Comparison of ENCODE assay signal across 8 cellular contexts in the genomic region with DNA sequence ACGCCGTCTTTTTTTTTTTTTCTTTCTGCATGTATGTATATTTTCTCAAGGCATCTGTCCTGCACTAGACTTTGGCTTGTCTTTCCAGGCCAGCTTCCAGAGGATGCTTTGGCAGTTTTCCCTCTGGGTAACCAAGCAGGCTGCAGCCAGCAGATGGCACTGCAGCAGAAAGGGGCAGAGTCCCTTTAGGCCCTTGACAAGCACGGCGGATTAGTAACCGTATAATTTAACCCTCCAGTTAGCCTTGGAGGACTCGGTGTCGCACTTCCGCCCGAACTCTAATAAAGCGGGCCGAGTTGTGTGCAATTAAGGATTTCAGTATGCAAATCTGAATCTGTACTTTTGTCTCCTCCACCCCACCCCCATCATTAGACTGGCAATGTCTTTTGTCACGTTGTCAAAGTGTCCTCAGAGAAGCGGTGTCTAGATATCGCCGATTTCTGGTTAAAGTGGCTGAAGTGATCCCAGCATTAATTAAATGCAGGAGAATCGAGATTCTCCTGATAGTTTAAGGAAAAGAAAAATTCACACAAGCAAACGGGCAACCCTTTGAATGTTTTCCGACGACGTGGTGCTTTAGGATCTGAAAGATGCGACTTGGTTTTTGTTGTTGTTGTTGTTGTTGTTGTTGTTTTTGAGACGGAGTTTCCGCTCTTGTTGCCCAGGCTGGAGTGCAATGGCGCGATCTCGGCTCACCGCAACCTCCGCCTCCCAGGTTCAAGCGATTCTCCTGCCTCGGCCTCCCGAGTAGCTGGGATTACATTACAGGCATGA. TPM values are rescaled to one million over a fixed set of nuclear protein-coding genes. Genes with fewer than 3 reads are reported as not detected.
A peak's percentile ranks its signal among the peaks of the same experiment; 100 is the strongest.
DNase-seq lines count a peak whose midpoint lies in the region; ATAC-seq and TF ChIP-seq lines count a peak whose summit lies in the region.

No MANE protein-coding gene starts in this region.

- ATAC-seq in SK-N-SH treated with all-trans-retinoic acid at 6 μM for 48 hours (no peak), HG02763 (IDR thresholded peaks at IDR 0.05; ENCODE audit: unreplicated experiment) (no peak)

- TF ChIP-seq RAD21 in SK-N-SH (IDR thresholded peaks at IDR 0.05; ENCODE audit: low read length), result 0 out of 2 replicates have a peak, but pooled peaks have one; percentile 8

- H3K36me3 ChIP-seq in SK-N-SH (replicated peaks in 1 of 2; ENCODE audit: control insufficient read depth in 1 of 2, insufficient read depth in 2 of 2, low read length in 1 of 2) (peaks cover 5 to 12% of the 10 kb centered on the region in 2 experiments), WERI-Rb-1 (peaks cover 23% of the 10 kb centered on the region), mesodermal cell (ENCODE audit: control insufficient read depth, insufficient read depth, low read length) (peaks cover 12% of the 10 kb centered on the region), thymus (ENCODE audit: control insufficient read depth, insufficient read depth) (peaks cover 10% of the 10 kb centered on the region)

- CTCF ChIA-PET in SK-N-SH (lab: Yijun Ruan, JAX), result interaction anchor here (0.9 to 1.9 kb wide), 2 partner anchors 10 to 23 kb away, joined by 5 to 13 read pairs; a partner anchor contains a TSS

- peak overlapping the region; percentile 98; the same call in 1 of the 2 replicates for H2AFZ ChIP-seq in SK-N-SH (ENCODE audit: low read depth)

- no peaks in the 10 kb centered on the region for H3K9me2 ChIP-seq in SK-N-SH

- 86% methylated on average over 31 of the region's 31 CpGs for WGBS in SK-N-SH (ENCODE audit: low lambda C conversion rate)
- 89 to 94% methylated on average over 23 to 25 of the region's 31 CpGs for WGBS in mesodermal cell (ENCODE audit: insufficient coverage in 2 of 2), 2 experiments
- WGBS in thymus, result 74% methylated on average over 31 of the region's 31 CpGs

- no peaks in the 10 kb centered on the region for H3K27me3 ChIP-seq in SK-N-SH (ENCODE audit: insufficient read depth)
- H3K27me3 ChIP-seq in WERI-Rb-1 (ENCODE audit: insufficient read depth, low read depth, severe bottlenecking), result no peaks in the 10 kb centered on the region
- no peaks in the 10 kb centered on the region for H3K27me3 ChIP-seq in thymus (ENCODE audit: control insufficient read depth, insufficient read depth)

- H3K9me3 Mint-ChIP-seq in endothelial cell (ENCODE audit: unreplicated experiment), result no peaks in the 10 kb centered on the region

- H3K36me3 Mint-ChIP-seq in endothelial cell (ENCODE audit: low read depth, unreplicated experiment), result peaks cover 16% of the 10 kb centered on the region

- H4K20me1 ChIP-seq in SK-N-SH (ENCODE audit: insufficient read depth), result no peaks in the 10 kb centered on the region; the same call in 1 of the 2 replicates

- TF ChIP-seq CTCF in SK-N-SH (IDR thresholded peaks at IDR 0.05) (peak; percentile 58), WERI-Rb-1 (IDR thresholded peaks at IDR 0.05; ENCODE audit: low read depth, low read length) (peak; percentile 51), endothelial cell (IDR thresholded peaks at IDR 0.05; ENCODE audit: unreplicated experiment) (peak; percentile 57)

- peak overlapping the region; percentile 99 for H3K4me3 Mint-ChIP-seq in endothelial cell (ENCODE audit: unreplicated experiment)

- H3K4me2 ChIP-seq in SK-N-SH, result peak overlapping the region; percentile 91

- peak overlapping the region; percentile 88 for H3K27ac Mint-ChIP-seq in endothelial cell (ENCODE audit: unreplicated experiment)

- no peak for TF ChIP-seq EP300 in SK-N-SH (IDR thresholded peaks at IDR 0.05; ENCODE audit: borderline replicate concordance in 1 of 2, low read depth in 1 of 2, low read length in 1 of 2)

- H3K27me3 Mint-ChIP-seq in endothelial cell (ENCODE audit: unreplicated experiment), result peaks cover 4% of the 10 kb centered on the region

- peaks cover 4 to 5% of the 10 kb centered on the region in 2 experiments; a peak in 2 of 4 replicates for H3K4me1 ChIP-seq in SK-N-SH (ENCODE audit: control insufficient read depth in 1 of 2, insufficient read depth in 2 of 2, low read depth in 1 of 2, low read length in 1 of 2)
- peaks cover 4% of the 10 kb centered on the region for H3K4me1 ChIP-seq in mesodermal cell (ENCODE audit: control insufficient read depth, insufficient read depth, low read length, poor library complexity, severe bottlenecking)
- H3K4me1 ChIP-seq in thymus (ENCODE audit: control insufficient read depth, insufficient read depth, low read length), result peaks cover 14% of the 10 kb centered on the region

- H3K9me3 ChIP-seq in SK-N-SH (no peaks in the 10 kb centered on the region), WERI-Rb-1 (ENCODE audit: severe bottlenecking) (peaks cover 13% of the 10 kb centered on the region), mesodermal cell (ENCODE audit: control insufficient read depth, low read length) (no peaks in the 10 kb centered on the region), thymus (ENCODE audit: control insufficient read depth) (no peaks in the 10 kb centered on the region)

- DNase-seq in SK-N-SH, result peak; percentile 55
- peak; percentile 89 for DNase-seq in NCI-H1105 treated with DMSO at 0.1 percent for 48 hours (lab: John Stamatoyannopoulos, UW)
- DNase-seq in WERI-Rb-1, result peak; percentile 61
- peak; percentile 72 for DNase-seq in endothelial cell (ENCODE audit: low spot score)

- peaks cover 24% of the 10 kb centered on the region for H3F3A ChIP-seq in SK-N-SH (replicated peaks; ENCODE audit: insufficient read depth)

- no peak overlapping the region for H3K9ac ChIP-seq in SK-N-SH

- H3K79me2 ChIP-seq in SK-N-SH (ENCODE audit: insufficient read depth), result peaks cover 38% of the 10 kb centered on the region

- POLR2A ChIA-PET in SK-N-SH (lab: Yijun Ruan, JAX), result interaction anchor here (0.9 to 1.8 kb wide), 3 partner anchors 10 to 16 kb away, joined by 4 to 8 read pairs (median 5); partner anchors contain the start of gene TAF13

- H3K27ac ChIP-seq in SK-N-SH (ENCODE audit: low read depth in 2 of 2, low read length in 1 of 2) (no peak overlapping the region), WERI-Rb-1 (no peak overlapping the region), mesodermal cell (ENCODE audit: low read depth, low read length, severe bottlenecking) (no peak overlapping the region), thymus (ENCODE audit: low read depth) (peak overlapping the region; percentile 98)

- peak overlapping the region in 1 of 2 experiments; percentile 98; a peak in 2 of 4 replicates for H3K4me3 ChIP-seq in SK-N-SH (ENCODE audit: low read depth in 2 of 2, low read length in 1 of 2)
- H3K4me3 ChIP-seq in WERI-Rb-1 (ENCODE audit: low read depth, low read length), result no peak overlapping the region
- H3K4me3 ChIP-seq in mesodermal cell (ENCODE audit: extremely low read depth, insufficient read depth, low read length, poor library complexity, severe bottlenecking), result peak overlapping the region; percentile 73
- peak overlapping the region; percentile 98 for H3K4me3 ChIP-seq in thymus (ENCODE audit: low read length)

- peaks cover 37% of the 10 kb centered on the region for H3K4me1 Mint-ChIP-seq in endothelial cell (ENCODE audit: unreplicated experiment)

TF ChIP-seq in SK-N-SH, 30 proteins besides CTCF, POLR2A, EP300 and RAD21 (continues in another document):
- TF ChIP-seq FOSL2 (IDR thresholded peaks at IDR 0.05; ENCODE audit: borderline replicate concordance, low read depth) (no peak), USF1 (IDR thresholded peaks at IDR 0.05; ENCODE audit: borderline replicate concordance, low read depth) (no peak)

TF ChIP-seq in SK-N-SH treated with all-trans-retinoic acid at 6 μM for 48 hours, 23 proteins besides CTCF, POLR2A, EP300 and RAD21 (continues in another document):
- TF ChIP-seq BACH2 (CRISPR knock-in tag; IDR thresholded peaks at IDR 0.05; ENCODE audit: borderline replicate concordance) (no peak), GLIS3 (CRISPR knock-in tag; IDR thresholded peaks at IDR 0.05) (no peak), TCF4 (CRISPR knock-in tag; IDR thresholded peaks at IDR 0.05; ENCODE audit: borderline replicate concordance) (no peak)
- TF ChIP-seq, protein P1, sequence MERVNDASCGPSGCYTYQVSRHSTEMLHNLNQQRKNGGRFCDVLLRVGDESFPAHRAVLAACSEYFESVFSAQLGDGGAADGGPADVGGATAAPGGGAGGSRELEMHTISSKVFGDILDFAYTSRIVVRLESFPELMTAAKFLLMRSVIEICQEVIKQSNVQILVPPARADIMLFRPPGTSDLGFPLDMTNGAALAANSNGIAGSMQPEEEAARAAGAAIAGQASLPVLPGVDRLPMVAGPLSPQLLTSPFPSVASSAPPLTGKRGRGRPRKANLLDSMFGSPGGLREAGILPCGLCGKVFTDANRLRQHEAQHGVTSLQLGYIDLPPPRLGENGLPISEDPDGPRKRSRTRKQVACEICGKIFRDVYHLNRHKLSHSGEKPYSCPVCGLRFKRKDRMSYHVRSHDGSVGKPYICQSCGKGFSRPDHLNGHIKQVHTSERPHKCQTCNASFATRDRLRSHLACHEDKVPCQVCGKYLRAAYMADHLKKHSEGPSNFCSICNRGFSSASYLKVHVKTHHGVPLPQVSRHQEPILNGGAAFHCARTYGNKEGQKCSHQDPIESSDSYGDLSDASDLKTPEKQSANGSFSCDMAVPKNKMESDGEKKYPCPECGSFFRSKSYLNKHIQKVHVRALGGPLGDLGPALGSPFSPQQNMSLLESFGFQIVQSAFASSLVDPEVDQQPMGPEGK (CRISPR knock-in tag; IDR thresholded peaks at IDR 0.05; ENCODE audit: borderline replicate concordance), result no peak

RNA-seq across cellular contexts. Expression of gene TMEM167B, which starts 1.1 kb away (rescaled TPM):
- polyA plus RNA-seq in SK-N-SH (2012; rRNA removed), result 12.7 and 15.1 TPM in 2 replicates
- 14.9 and 15.6 TPM in 2 replicates for polyA plus RNA-seq in SK-N-SH (2012; cell fraction: cytosol; rRNA removed)
- 3.5 and 10.2 TPM in 2 replicates for polyA plus RNA-seq in SK-N-SH (2012; cell fraction: nucleus; rRNA removed)
- total RNA-seq in endothelial cell (ENCODE audit: unreplicated experiment), result 22.3 TPM
- polyA plus RNA-seq in mesodermal cell (2013, experiment 1 of 2), result 20.1 TPM
- 18.8 TPM for polyA plus RNA-seq in mesodermal cell (2013, experiment 2 of 2)
- 30.0 TPM for polyA plus RNA-seq in thymus

RNA-seq across cellular contexts. Expression of gene TAF13, which starts 13.6 kb away (rescaled TPM):
- polyA plus RNA-seq in SK-N-SH (2012; rRNA removed), result 16.0 and 21.9 TPM in 2 replicates
- 32.1 and 65.7 TPM in 2 replicates for polyA plus RNA-seq in SK-N-SH (2012; cell fraction: cytosol; rRNA removed)
- polyA plus RNA-seq in SK-N-SH (2012; cell fraction: nucleus; rRNA removed), result 3.1 and 6.7 TPM in 2 replicates
- 33.7 TPM for total RNA-seq in endothelial cell (ENCODE audit: unreplicated experiment)
- 43.5 TPM for polyA plus RNA-seq in mesodermal cell (2013, experiment 1 of 2)
- polyA plus RNA-seq in mesodermal cell (2013, experiment 2 of 2), result 45.5 TPM
- 40.6 TPM for polyA plus RNA-seq in thymus

RNA-seq across cellular contexts. Expression of gene ELAPOR1, which starts 24.5 kb away (rescaled TPM):
- 1.1 and 1.2 TPM in 2 replicates for polyA plus RNA-seq in SK-N-SH (2012; rRNA removed)
- polyA plus RNA-seq in SK-N-SH (2012; cell fraction: cytosol; rRNA removed), result 0.67 and 0.89 TPM in 2 replicates
- 1.7 and 1.9 TPM in 2 replicates for polyA plus RNA-seq in SK-N-SH (2012; cell fraction: nucleus; rRNA removed)
- 0.26 TPM for total RNA-seq in endothelial cell (ENCODE audit: unreplicated experiment)
- polyA plus RNA-seq in mesodermal cell (2013, experiment 1 of 2), result 1.1 TPM
- 0.46 TPM for polyA plus RNA-seq in mesodermal cell (2013, experiment 2 of 2)
- 1.2 TPM for polyA plus RNA-seq in thymus

RNA-seq across cellular contexts. Expression of gene WDR47, which starts 47.5 kb away (rescaled TPM):
- polyA plus RNA-seq in SK-N-SH (2012; rRNA removed) (7.9 and 11.1 TPM in 2 replicates), thymus (7.8 TPM)
- 10.1 and 11.2 TPM in 2 replicates for polyA plus RNA-seq in SK-N-SH (2012; cell fraction: cytosol; rRNA removed)
- 6.9 and 16.4 TPM in 2 replicates for polyA plus RNA-seq in SK-N-SH (2012; cell fraction: nucleus; rRNA removed)
- total RNA-seq in endothelial cell (ENCODE audit: unreplicated experiment), result 19.4 TPM
- polyA plus RNA-seq in mesodermal cell (2013, experiment 1 of 2), result 11.8 TPM
- 11.2 TPM for polyA plus RNA-seq in mesodermal cell (2013, experiment 2 of 2)
